8 cellular contexts compared by ENCODE assay signal in the genomic region with DNA sequence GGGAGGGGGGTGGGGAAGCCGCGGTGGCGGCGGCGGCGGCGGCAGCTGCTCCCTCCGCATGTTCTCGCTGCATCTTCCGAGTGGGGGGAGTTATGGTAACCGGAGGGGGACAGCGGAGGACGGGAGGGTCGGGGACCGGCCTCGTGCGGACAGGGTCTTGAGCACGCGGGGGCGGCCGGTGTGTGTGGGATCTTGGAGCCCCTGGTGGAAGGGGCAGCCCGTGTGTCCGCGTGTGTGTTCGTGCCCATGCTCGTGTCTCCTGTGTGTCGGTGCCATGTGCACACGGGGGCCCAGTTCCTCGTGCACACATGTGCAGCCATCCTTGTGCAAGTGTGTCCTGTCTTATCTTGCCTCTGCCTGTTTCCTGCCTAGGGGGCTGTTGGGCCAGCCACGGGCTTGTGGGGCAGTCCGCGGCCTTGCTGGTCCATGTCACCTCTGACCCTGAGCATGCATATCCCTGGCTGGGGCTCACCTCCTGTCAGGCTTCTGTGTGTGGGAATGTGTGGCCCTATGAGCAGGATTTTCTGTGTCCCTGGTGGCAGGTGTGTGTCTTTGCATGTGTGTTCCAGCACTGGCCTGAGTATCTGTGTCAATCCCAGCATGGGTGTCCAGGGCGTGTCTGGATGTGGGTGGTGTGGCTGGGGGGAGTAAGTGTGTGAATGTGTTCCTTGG. TPM values are rescaled to one million over a fixed set of nuclear protein-coding genes. Genes with fewer than 3 reads are reported as not detected.
A peak's percentile ranks its signal among the peaks of the same experiment; 100 is the strongest.
DNase-seq lines count a peak whose midpoint lies in the region; ATAC-seq and TF ChIP-seq lines count a peak whose summit lies in the region.

No MANE protein-coding gene starts in this region.

- ATAC-seq in SK-N-SH treated with all-trans-retinoic acid at 6 μM for 48 hours = peak; percentile 14
- ATAC-seq in memory B cell (ENCODE audit: low read depth) = peak; percentile 23

- peak overlapping the region; percentile 84 to 89 for H3K4me3 Mint-ChIP-seq in CD14-positive monocyte
- H3K4me3 Mint-ChIP-seq in memory B cell = peak overlapping the region; percentile 80

- TF ChIP-seq CTCF in CD14-positive monocyte (IDR thresholded peaks at IDR 0.05) (peak; percentile 62), tibial artery (IDR thresholded peaks at IDR 0.05) (peak; percentile 21 to 30)

- H3K4me1 Mint-ChIP-seq in CD14-positive monocyte = peaks cover 80% of the 10 kb centered on the region
- peaks cover 82% of the 10 kb centered on the region for H3K4me1 Mint-ChIP-seq in memory B cell

- peaks cover 2 to 18% of the 10 kb centered on the region in 2 donors for H3K36me3 Mint-ChIP-seq in CD14-positive monocyte
- H3K36me3 Mint-ChIP-seq in memory B cell = peaks cover 4% of the 10 kb centered on the region

- H3K27ac ChIP-seq in cingulate gyrus (ENCODE audit: low read depth, low read length) (peak overlapping the region; percentile 93), tibial artery (peak overlapping the region; percentile 95 to 97)

- H3K9me3 Mint-ChIP-seq in CD14-positive monocyte (peaks cover 0 to 5% (median 0%) of the 10 kb centered on the region in 7 donors), memory B cell (no peaks in the 10 kb centered on the region)

- H3K27ac Mint-ChIP-seq in CD14-positive monocyte = peak overlapping the region in 6 of 7 donors; percentile 26 to 88 (median 63)
- H3K27ac Mint-ChIP-seq in memory B cell = peak overlapping the region; percentile 84

- peaks cover 0 to 71% (median 53%) of the 10 kb centered on the region in 4 donors for H3K4me1 ChIP-seq in tibial artery

- peaks cover 0 to 6% (median 0%) of the 10 kb centered on the region in 3 donors for H3K36me3 ChIP-seq in tibial artery

- no peaks in the 10 kb centered on the region for H3K9me3 ChIP-seq in tibial artery

- H3K27me3 Mint-ChIP-seq in CD14-positive monocyte (ENCODE audit: low read depth in 3 of 3) = peaks cover 19 to 45% (median 24%) of the 10 kb centered on the region in 3 donors
- H3K27me3 Mint-ChIP-seq in memory B cell = no peaks in the 10 kb centered on the region

- H3K4me3 ChIP-seq in tibial artery = peak overlapping the region; percentile 56 to 77

- H3K27me3 ChIP-seq in tibial artery = no peaks in the 10 kb centered on the region

- intact Hi-C loops in CD14-positive monocyte (cut with micrococcal nuclease) = no loop called here
- intact Hi-C loops in tibial artery (cut with DNase I; ENCODE audit: low total_unique reads) = loop anchor here (10.0 kb wide), 2 partner anchors 114 to 796 kb away; a partner anchor contains a TSS

- DNase-seq in CD14-positive monocyte (ENCODE audit: low spot score) (no peak), H4 (ENCODE audit: low spot score) (peak; percentile 40), memory B cell (ENCODE audit: low spot score in 2 of 2) (peak in 1 of 2 donors; percentile 53), tibial artery (peak in 1 of 2 donors; percentile 70), NCI-H1092 (lab: John Stamatoyannopoulos, UW) (no peak), NCI-H345 (lab: John Stamatoyannopoulos, UW) (no peak)

TF ChIP-seq in SK-N-SH treated with all-trans-retinoic acid at 6 μM for 48 hours, 23 proteins besides CTCF, POLR2A, EP300 and RAD21:
- TF ChIP-seq ARNTL (CRISPR knock-in tag; IDR thresholded peaks at IDR 0.05; ENCODE audit: borderline replicate concordance, low read depth) (no peak), CSDC2 (CRISPR knock-in tag; IDR thresholded peaks at IDR 0.05) (no peak), BACH2 (CRISPR knock-in tag; IDR thresholded peaks at IDR 0.05; ENCODE audit: borderline replicate concordance) (no peak), OSR1 (CRISPR knock-in tag; IDR thresholded peaks at IDR 0.05) (no peak), ZFP3 (CRISPR knock-in tag; IDR thresholded peaks at IDR 0.05) (no peak), TOX (CRISPR knock-in tag; IDR thresholded peaks at IDR 0.05; ENCODE audit: borderline replicate concordance) (no peak), SNAI2 (CRISPR knock-in tag; IDR thresholded peaks at IDR 0.05) (no peak), TCF4 (CRISPR knock-in tag; IDR thresholded peaks at IDR 0.05; ENCODE audit: borderline replicate concordance) (no peak), ZNF70 (CRISPR knock-in tag; IDR thresholded peaks at IDR 0.05) (no peak), ISL1 (CRISPR knock-in tag; IDR thresholded peaks at IDR 0.05) (no peak), ZC3H10 (CRISPR knock-in tag; IDR thresholded peaks at IDR 0.05) (no peak), RARB (CRISPR knock-in tag; IDR thresholded peaks at IDR 0.05) (no peak), ZNF565 (CRISPR knock-in tag; conservative IDR thresholded peaks at IDR 0.05; ENCODE audit: low read depth) (no peak), PPARA (CRISPR knock-in tag; IDR thresholded peaks at IDR 0.05; ENCODE audit: borderline replicate concordance) (no peak)
- TF ChIP-seq, protein P1, sequence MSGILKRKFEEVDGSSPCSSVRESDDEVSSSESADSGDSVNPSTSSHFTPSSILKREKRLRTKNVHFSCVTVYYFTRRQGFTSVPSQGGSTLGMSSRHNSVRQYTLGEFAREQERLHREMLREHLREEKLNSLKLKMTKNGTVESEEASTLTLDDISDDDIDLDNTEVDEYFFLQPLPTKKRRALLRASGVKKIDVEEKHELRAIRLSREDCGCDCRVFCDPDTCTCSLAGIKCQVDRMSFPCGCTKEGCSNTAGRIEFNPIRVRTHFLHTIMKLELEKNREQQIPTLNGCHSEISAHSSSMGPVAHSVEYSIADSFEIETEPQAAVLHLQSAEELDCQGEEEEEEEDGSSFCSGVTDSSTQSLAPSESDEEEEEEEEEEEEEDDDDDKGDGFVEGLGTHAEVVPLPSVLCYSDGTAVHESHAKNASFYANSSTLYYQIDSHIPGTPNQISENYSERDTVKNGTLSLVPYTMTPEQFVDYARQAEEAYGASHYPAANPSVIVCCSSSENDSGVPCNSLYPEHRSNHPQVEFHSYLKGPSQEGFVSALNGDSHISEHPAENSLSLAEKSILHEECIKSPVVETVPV (CRISPR knock-in tag; IDR thresholded peaks at IDR 0.05) = no peak
- TF ChIP-seq, protein P2, sequence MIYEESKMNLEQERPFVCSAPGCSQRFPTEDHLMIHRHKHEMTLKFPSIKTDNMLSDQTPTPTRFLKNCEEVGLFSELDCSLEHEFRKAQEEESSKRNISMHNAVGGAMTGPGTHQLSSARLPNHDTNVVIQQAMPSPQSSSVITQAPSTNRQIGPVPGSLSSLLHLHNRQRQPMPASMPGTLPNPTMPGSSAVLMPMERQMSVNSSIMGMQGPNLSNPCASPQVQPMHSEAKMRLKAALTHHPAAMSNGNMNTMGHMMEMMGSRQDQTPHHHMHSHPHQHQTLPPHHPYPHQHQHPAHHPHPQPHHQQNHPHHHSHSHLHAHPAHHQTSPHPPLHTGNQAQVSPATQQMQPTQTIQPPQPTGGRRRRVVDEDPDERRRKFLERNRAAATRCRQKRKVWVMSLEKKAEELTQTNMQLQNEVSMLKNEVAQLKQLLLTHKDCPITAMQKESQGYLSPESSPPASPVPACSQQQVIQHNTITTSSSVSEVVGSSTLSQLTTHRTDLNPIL (CRISPR knock-in tag; IDR thresholded peaks at IDR 0.05; ENCODE audit: low read depth) = no peak

RNA-seq across cellular contexts. Expression of a gene that starts 8.5 kb away (rescaled TPM):
- polyA plus RNA-seq in CD14-positive monocyte = not detected
- total RNA-seq in H4 (2014; rRNA removed; shearing (Covaris generic)) = 0.37 and 0.75 TPM in 2 replicates

RNA-seq across cellular contexts. Expression of a gene that starts 10.4 kb away (rescaled TPM):
- polyA plus RNA-seq in CD14-positive monocyte = 100 to 1,000 TPM; 153 to 160 TPM
- total RNA-seq in H4 (2014; rRNA removed; shearing (Covaris generic)) = 183 and 222 TPM in 2 replicates

RNA-seq across cellular contexts. Expression of a gene that starts 17.5 kb away (rescaled TPM):
- polyA plus RNA-seq in CD14-positive monocyte = 1 to 10 TPM; 3.0 to 3.5 TPM
- 20.4 and 20.5 TPM in 2 replicates for total RNA-seq in H4 (2014; rRNA removed; shearing (Covaris generic))

RNA-seq across cellular contexts. Expression of a gene that starts 26.0 kb away (rescaled TPM):
- polyA plus RNA-seq in CD14-positive monocyte = 1 to 10 TPM in 1 of 2 donors, under 1 TPM in 1; 0.42 to 2.0 TPM
- 5.6 and 7.6 TPM in 2 replicates for total RNA-seq in H4 (2014; rRNA removed; shearing (Covaris generic))

RNA-seq across cellular contexts. Expression of a gene that starts 36.7 kb away (rescaled TPM):
- polyA plus RNA-seq in CD14-positive monocyte = under 1 TPM; 0.14 to 0.68 TPM
- 52.4 and 67.2 TPM in 2 replicates for total RNA-seq in H4 (2014; rRNA removed; shearing (Covaris generic))
